ENCODE assay signal across 1 cellular context in the genomic region with DNA sequence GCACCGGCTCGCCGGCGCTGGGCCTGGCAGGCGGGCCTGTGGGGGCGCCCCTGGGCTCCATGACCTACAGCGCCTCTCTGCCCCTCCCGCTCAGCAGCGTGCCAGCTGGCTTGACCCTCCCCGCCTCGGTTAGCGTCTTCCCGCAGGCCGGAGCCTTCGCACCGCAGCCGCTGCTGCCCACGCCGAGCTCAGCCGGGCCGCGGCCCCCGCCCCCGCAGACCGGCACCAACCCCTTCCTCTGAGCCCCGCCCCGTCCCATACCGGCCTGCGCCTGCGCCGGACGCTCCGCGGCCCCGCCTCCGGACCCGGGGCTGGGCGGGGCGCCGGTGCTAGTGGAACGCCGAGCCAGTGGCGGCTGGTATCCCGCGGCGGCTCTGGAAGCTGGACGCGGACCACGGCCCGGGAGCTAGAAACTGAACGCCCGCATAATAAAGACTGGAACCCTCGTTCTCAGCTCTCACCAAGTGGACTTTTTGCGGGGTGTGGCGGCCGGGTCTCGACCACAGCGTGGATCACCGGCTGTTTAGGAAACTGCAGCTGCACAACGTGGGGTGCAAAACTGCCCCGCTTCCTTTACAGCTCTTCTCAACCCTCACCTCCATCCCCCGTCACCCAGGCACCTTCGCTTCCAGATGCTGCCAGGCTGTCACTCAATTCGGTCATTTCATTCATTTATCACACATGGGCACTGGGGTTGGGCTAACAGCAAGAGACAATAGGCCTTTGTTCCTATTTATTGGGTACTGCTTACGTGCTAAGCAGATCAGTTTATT.
TF ChIP-seq lines count a peak whose summit lies in the region.

No MANE protein-coding gene starts in this region.

TF ChIP-seq in K562, 482 proteins besides CTCF, POLR2A, EP300 and RAD21 (continued from another document and continues in another):
- TF ChIP-seq, protein P1, sequence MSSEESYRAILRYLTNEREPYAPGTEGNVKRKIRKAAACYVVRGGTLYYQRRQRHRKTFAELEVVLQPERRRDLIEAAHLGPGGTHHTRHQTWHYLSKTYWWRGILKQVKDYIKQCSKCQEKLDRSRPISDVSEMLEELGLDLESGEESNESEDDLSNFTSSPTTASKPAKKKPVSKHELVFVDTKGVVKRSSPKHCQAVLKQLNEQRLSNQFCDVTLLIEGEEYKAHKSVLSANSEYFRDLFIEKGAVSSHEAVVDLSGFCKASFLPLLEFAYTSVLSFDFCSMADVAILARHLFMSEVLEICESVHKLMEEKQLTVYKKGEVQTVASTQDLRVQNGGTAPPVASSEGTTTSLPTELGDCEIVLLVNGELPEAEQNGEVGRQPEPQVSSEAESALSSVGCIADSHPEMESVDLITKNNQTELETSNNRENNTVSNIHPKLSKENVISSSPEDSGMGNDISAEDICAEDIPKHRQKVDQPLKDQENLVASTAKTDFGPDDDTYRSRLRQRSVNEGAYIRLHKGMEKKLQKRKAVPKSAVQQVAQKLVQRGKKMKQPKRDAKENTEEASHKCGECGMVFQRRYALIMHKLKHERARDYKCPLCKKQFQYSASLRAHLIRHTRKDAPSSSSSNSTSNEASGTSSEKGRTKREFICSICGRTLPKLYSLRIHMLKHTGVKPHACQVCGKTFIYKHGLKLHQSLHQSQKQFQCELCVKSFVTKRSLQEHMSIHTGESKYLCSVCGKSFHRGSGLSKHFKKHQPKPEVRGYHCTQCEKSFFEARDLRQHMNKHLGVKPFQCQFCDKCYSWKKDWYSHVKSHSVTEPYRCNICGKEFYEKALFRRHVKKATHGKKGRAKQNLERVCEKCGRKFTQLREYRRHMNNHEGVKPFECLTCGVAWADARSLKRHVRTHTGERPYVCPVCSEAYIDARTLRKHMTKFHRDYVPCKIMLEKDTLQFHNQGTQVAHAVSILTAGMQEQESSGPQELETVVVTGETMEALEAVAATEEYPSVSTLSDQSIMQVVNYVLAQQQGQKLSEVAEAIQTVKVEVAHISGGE (CRISPR knock-in tag; IDR thresholded peaks at IDR 0.05) = peak in 1 of 3 experiments; percentile 79; a peak in 2 of 6 replicates
- TF ChIP-seq FOXA3 (CRISPR knock-in tag; conservative IDR thresholded peaks at IDR 0.05 in 1 of 2, IDR thresholded peaks at IDR 0.05 in 1 of 2) = 0 out of 4 replicates have a peak, but pooled peaks of 1 of the 2 experiments have one; percentile 8
- TF ChIP-seq MCM3 (IDR thresholded peaks at IDR 0.05) = no peak
- TF ChIP-seq POLR3G (IDR thresholded peaks at IDR 0.05; ENCODE audit: extremely low read depth, insufficient read length, insufficient replicate concordance) = no peak
- no peak for TF ChIP-seq ZNF212 (CRISPR knock-in tag; IDR thresholded peaks at IDR 0.05)
- TF ChIP-seq FOSL1 (tag; conservative IDR thresholded peaks at IDR 0.05) = no peak
- TF ChIP-seq NCOA4 (IDR thresholded peaks at IDR 0.05; ENCODE audit: partially characterized antibody) = no peak
- TF ChIP-seq, protein P2, sequence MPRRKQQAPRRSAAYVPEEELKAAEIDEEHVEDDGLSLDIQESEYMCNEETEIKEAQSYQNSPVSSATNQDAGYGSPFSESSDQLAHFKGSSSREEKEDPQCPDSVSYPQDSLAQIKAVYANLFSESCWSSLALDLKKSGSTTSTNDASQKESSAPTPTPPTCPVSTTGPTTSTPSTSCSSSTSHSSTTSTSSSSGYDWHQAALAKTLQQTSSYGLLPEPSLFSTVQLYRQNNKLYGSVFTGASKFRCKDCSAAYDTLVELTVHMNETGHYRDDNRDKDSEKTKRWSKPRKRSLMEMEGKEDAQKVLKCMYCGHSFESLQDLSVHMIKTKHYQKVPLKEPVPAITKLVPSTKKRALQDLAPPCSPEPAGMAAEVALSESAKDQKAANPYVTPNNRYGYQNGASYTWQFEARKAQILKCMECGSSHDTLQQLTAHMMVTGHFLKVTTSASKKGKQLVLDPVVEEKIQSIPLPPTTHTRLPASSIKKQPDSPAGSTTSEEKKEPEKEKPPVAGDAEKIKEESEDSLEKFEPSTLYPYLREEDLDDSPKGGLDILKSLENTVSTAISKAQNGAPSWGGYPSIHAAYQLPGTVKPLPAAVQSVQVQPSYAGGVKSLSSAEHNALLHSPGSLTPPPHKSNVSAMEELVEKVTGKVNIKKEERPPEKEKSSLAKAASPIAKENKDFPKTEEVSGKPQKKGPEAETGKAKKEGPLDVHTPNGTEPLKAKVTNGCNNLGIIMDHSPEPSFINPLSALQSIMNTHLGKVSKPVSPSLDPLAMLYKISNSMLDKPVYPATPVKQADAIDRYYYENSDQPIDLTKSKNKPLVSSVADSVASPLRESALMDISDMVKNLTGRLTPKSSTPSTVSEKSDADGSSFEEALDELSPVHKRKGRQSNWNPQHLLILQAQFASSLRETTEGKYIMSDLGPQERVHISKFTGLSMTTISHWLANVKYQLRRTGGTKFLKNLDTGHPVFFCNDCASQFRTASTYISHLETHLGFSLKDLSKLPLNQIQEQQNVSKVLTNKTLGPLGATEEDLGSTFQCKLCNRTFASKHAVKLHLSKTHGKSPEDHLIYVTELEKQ (CRISPR knock-in tag; IDR thresholded peaks at IDR 0.05) = no peak
- TF ChIP-seq SLC30A9 (CRISPR knock-in tag; IDR thresholded peaks at IDR 0.05) = no peak
- no peak for TF ChIP-seq CEBPB (tag; IDR thresholded peaks at IDR 0.05)
- no peak for TF ChIP-seq FOXJ2 (tag; IDR thresholded peaks at IDR 0.05)
- TF ChIP-seq, protein P3, sequence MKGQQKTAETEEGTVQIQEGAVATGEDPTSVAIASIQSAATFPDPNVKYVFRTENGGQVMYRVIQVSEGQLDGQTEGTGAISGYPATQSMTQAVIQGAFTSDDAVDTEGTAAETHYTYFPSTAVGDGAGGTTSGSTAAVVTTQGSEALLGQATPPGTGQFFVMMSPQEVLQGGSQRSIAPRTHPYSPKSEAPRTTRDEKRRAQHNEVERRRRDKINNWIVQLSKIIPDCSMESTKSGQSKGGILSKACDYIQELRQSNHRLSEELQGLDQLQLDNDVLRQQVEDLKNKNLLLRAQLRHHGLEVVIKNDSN (CRISPR knock-in tag; IDR thresholded peaks at IDR 0.05) = no peak
- TF ChIP-seq, protein P4, sequence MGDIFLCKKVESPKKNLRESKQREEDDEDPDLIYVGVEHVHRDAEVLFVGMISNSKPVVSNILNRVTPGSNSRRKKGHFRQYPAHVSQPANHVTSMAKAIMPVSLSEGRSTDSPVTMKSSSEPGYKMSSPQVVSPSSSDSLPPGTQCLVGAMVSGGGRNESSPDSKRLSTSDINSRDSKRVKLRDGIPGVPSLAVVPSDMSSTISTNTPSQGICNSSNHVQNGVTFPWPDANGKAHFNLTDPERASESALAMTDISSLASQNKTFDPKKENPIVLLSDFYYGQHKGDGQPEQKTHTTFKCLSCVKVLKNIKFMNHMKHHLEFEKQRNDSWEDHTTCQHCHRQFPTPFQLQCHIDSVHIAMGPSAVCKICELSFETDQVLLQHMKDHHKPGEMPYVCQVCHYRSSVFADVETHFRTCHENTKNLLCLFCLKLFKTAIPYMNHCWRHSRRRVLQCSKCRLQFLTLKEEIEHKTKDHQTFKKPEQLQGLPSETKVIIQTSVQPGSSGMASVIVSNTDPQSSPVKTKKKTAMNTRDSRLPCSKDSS (IDR thresholded peaks at IDR 0.05; ENCODE audit: low read depth, partially characterized antibody) = no peak
- TF ChIP-seq MEIS2 (IDR thresholded peaks at IDR 0.05; ENCODE audit: partially characterized antibody) = peak; percentile 83
- no peak for TF ChIP-seq PHB2 (IDR thresholded peaks at IDR 0.05; ENCODE audit: low read depth)
- TF ChIP-seq NFATC3 (IDR thresholded peaks at IDR 0.05) = peak; percentile 73; the same call in 1 of the 2 replicates
- TF ChIP-seq BHLHE40 (IDR thresholded peaks at IDR 0.05; ENCODE audit: low read length) = peak; percentile 38; the same call in 1 of the 2 replicates
- TF ChIP-seq, protein P5, sequence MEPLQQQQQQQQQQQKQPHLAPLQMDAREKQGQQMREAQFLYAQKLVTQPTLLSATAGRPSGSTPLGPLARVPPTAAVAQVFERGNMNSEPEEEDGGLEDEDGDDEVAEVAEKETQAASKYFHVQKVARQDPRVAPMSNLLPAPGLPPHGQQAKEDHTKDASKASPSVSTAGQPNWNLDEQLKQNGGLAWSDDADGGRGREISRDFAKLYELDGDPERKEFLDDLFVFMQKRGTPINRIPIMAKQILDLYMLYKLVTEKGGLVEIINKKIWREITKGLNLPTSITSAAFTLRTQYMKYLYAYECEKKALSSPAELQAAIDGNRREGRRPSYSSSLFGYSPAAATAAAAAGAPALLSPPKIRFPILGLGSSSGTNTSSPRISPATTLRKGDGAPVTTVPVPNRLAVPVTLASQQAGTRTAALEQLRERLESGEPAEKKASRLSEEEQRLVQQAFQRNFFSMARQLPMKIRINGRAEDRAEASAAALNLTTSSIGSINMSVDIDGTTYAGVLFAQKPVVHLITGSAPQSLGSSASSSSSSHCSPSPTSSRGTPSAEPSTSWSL (CRISPR knock-in tag; IDR thresholded peaks at IDR 0.05; ENCODE audit: borderline replicate concordance) = no peak
- 0 out of 2 replicates have a peak, but pooled peaks have one; percentile 9 for TF ChIP-seq ZBTB17 (CRISPR knock-in tag; IDR thresholded peaks at IDR 0.05)
- TF ChIP-seq HCFC1 (IDR thresholded peaks at IDR 0.05; ENCODE audit: low read depth, low read length) = peak; percentile 28; the same call in 1 of the 2 replicates
- TF ChIP-seq, protein P6, sequence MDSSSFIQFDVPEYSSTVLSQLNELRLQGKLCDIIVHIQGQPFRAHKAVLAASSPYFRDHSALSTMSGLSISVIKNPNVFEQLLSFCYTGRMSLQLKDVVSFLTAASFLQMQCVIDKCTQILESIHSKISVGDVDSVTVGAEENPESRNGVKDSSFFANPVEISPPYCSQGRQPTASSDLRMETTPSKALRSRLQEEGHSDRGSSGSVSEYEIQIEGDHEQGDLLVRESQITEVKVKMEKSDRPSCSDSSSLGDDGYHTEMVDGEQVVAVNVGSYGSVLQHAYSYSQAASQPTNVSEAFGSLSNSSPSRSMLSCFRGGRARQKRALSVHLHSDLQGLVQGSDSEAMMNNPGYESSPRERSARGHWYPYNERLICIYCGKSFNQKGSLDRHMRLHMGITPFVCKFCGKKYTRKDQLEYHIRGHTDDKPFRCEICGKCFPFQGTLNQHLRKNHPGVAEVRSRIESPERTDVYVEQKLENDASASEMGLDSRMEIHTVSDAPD (CRISPR knock-in tag; IDR thresholded peaks at IDR 0.05) = no peak
- TF ChIP-seq ZNF76 (CRISPR knock-in tag; IDR thresholded peaks at IDR 0.05; ENCODE audit: borderline replicate concordance) = no peak
- 0 out of 2 replicates have a peak, but pooled peaks have one; percentile 6 for TF ChIP-seq SMC3 (conservative IDR thresholded peaks at IDR 0.05; ENCODE audit: insufficient read depth, low read depth, low read length)
- TF ChIP-seq RNF2 (IDR thresholded peaks at IDR 0.05) = 0 out of 2 replicates have a peak, but pooled peaks have one; percentile 30
- no peak for TF ChIP-seq ZNF583 (CRISPR knock-in tag; IDR thresholded peaks at IDR 0.05)
- TF ChIP-seq, protein P7, sequence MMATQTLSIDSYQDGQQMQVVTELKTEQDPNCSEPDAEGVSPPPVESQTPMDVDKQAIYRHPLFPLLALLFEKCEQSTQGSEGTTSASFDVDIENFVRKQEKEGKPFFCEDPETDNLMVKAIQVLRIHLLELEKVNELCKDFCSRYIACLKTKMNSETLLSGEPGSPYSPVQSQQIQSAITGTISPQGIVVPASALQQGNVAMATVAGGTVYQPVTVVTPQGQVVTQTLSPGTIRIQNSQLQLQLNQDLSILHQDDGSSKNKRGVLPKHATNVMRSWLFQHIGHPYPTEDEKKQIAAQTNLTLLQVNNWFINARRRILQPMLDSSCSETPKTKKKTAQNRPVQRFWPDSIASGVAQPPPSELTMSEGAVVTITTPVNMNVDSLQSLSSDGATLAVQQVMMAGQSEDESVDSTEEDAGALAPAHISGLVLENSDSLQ (IDR thresholded peaks at IDR 0.05) = peak; percentile 33; the same call in 1 of the 2 replicates
- TF ChIP-seq KLF13 (tag; IDR thresholded peaks at IDR 0.05; ENCODE audit: borderline replicate concordance, low read depth) = 0 out of 2 replicates have a peak, but pooled peaks have one; percentile 11
- TF ChIP-seq MTA3 (IDR thresholded peaks at IDR 0.05; ENCODE audit: borderline replicate concordance) = peak; percentile 13; the same call in 1 of the 2 replicates
- TF ChIP-seq YY1 (IDR thresholded peaks at IDR 0.05; ENCODE audit: borderline replicate concordance in 1 of 3, control insufficient read depth in 1 of 3, extremely low read depth in 1 of 3, insufficient read depth in 3 of 3, insufficient read length in 1 of 3, insufficient replicate concordance in 2 of 3, low read depth in 1 of 3, low read length in 2 of 3) = peak in 1 of 3 experiments; percentile 7
- TF ChIP-seq, protein P8, sequence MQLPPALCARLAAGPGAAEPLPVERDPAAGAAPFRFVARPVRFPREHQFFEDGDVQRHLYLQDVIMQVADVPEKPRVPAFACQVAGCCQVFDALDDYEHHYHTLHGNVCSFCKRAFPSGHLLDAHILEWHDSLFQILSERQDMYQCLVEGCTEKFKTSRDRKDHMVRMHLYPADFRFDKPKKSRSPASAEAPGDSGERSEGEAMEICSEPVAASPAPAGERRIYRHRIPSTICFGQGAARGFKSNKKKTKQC (CRISPR knock-in tag; IDR thresholded peaks at IDR 0.05) = 0 out of 2 replicates have a peak, but pooled peaks have one; percentile 59
- TF ChIP-seq KDM1A (IDR thresholded peaks at IDR 0.05) = no peak
- TF ChIP-seq RBFOX2 (IDR thresholded peaks at IDR 0.05; ENCODE audit: low read depth, low read length) = peak; percentile 75
- TF ChIP-seq, protein P9, sequence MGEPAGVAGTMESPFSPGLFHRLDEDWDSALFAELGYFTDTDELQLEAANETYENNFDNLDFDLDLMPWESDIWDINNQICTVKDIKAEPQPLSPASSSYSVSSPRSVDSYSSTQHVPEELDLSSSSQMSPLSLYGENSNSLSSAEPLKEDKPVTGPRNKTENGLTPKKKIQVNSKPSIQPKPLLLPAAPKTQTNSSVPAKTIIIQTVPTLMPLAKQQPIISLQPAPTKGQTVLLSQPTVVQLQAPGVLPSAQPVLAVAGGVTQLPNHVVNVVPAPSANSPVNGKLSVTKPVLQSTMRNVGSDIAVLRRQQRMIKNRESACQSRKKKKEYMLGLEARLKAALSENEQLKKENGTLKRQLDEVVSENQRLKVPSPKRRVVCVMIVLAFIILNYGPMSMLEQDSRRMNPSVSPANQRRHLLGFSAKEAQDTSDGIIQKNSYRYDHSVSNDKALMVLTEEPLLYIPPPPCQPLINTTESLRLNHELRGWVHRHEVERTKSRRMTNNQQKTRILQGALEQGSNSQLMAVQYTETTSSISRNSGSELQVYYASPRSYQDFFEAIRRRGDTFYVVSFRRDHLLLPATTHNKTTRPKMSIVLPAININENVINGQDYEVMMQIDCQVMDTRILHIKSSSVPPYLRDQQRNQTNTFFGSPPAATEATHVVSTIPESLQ (CRISPR knock-in tag; IDR thresholded peaks at IDR 0.05) = 0 out of 2 replicates have a peak, but pooled peaks have one; percentile 3
- TF ChIP-seq MCM5 (IDR thresholded peaks at IDR 0.05; ENCODE audit: low read depth) = no peak
- TF ChIP-seq, protein P10, sequence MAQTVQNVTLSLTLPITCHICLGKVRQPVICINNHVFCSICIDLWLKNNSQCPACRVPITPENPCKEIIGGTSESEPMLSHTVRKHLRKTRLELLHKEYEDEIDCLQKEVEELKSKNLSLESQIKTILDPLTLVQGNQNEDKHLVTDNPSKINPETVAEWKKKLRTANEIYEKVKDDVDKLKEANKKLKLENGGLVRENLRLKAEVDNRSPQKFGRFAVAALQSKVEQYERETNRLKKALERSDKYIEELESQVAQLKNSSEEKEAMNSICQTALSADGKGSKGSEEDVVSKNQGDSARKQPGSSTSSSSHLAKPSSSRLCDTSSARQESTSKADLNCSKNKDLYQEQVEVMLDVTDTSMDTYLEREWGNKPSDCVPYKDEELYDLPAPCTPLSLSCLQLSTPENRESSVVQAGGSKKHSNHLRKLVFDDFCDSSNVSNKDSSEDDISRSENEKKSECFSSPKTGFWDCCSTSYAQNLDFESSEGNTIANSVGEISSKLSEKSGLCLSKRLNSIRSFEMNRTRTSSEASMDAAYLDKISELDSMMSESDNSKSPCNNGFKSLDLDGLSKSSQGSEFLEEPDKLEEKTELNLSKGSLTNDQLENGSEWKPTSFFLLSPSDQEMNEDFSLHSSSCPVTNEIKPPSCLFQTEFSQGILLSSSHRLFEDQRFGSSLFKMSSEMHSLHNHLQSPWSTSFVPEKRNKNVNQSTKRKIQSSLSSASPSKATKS (CRISPR knock-in tag; IDR thresholded peaks at IDR 0.05) = no peak
- TF ChIP-seq ZFPM2 (CRISPR knock-in tag; IDR thresholded peaks at IDR 0.05) = no peak
- no peak for TF ChIP-seq NFIX (CRISPR knock-in tag; IDR thresholded peaks at IDR 0.05; ENCODE audit: low read depth)
